ENCODE assay signal across 8 cellular contexts in genomic region chr18:63578357-63578958, GRCh38. TPM values are rescaled to one million over a fixed set of nuclear protein-coding genes. Genes with fewer than 3 reads are reported as not detected.
A peak's percentile ranks its signal among the peaks of the same experiment; 100 is the strongest.
DNase-seq lines count a peak whose midpoint lies in the region; FAIRE-seq and TF ChIP-seq lines count a peak whose summit lies in the region.

No MANE protein-coding gene starts in this region.

- DNase-seq in AG20443 (ENCODE audit: low spot score) (peak; percentile 32), GM12891 (ENCODE audit: insufficient read length, low spot score) (no peak), HS-5 (ENCODE audit: low read depth) (peak; percentile 11), RPMI8226 (peak; percentile 50), fibroblast of peridontal ligament (ENCODE audit: extremely low read depth) (peak; percentile 50), skeletal muscle cell (ENCODE audit: low read depth) (peak; percentile 18), C1 segment of cervical spinal cord (lab: John Stamatoyannopoulos, UW) (no peak)
- no peak for DNase-seq in activated T-helper 1 cell treated with anti-CD3 and anti-CD28 coated beads, Interleukin-12 subunit alpha, Interleukin-12 subunit beta, Interleukin-2, Interleukin-4 antibody, amounts not matched to agents 30 ng/mL and 10 ng/mL and 1 ng/mL, durations not matched to agents 14 hours and 24 hours and 36 hours (ENCODE audit: low spot score)

- no peak overlapping the region for H3K4me3 ChIP-seq in skeletal muscle cell (ENCODE audit: low read depth, low read length)

- no peak overlapping the region for H3K4me3 Mint-ChIP-seq in activated T-helper 1 cell treated with anti-CD3 and anti-CD28 coated beads, Interleukin-12 subunit alpha, Interleukin-12 subunit beta, Interleukin-2, Interleukin-4 antibody, amounts not matched to agents 30 ng/mL and 10 ng/mL and 1 ng/mL, durations not matched to agents 14 hours and 24 hours and 36 hours

- H3K4me1 Mint-ChIP-seq in activated T-helper 1 cell treated with anti-CD3 and anti-CD28 coated beads, Interleukin-12 subunit alpha, Interleukin-12 subunit beta, Interleukin-2, Interleukin-4 antibody, amounts not matched to agents 30 ng/mL and 10 ng/mL and 1 ng/mL, durations not matched to agents 14 hours and 24 hours and 36 hours (ENCODE audit: low read depth), result no peaks in the 10 kb centered on the region

- intact Hi-C loops in activated T-helper 1 cell treated with anti-CD3 and anti-CD28 coated beads, Interleukin-12 subunit alpha, Interleukin-12 subunit beta, Interleukin-2, Interleukin-4 antibody, amounts not matched to agents 30 ng/mL and 10 ng/mL and 1 ng/mL, durations not matched to agents 14 hours and 24 hours and 36 hours (cut with micrococcal nuclease), result loop anchor here (1.0 kb wide), 1 partner anchor 60 kb away; no protein-coding TSS in a partner anchor

- no peak overlapping the region for H3K27ac Mint-ChIP-seq in activated T-helper 1 cell treated with anti-CD3 and anti-CD28 coated beads, Interleukin-12 subunit alpha, Interleukin-12 subunit beta, Interleukin-2, Interleukin-4 antibody, amounts not matched to agents 30 ng/mL and 10 ng/mL and 1 ng/mL, durations not matched to agents 14 hours and 24 hours and 36 hours

- no peaks in the 10 kb centered on the region for H3K9me3 Mint-ChIP-seq in activated T-helper 1 cell treated with anti-CD3 and anti-CD28 coated beads, Interleukin-12 subunit alpha, Interleukin-12 subunit beta, Interleukin-2, Interleukin-4 antibody, amounts not matched to agents 30 ng/mL and 10 ng/mL and 1 ng/mL, durations not matched to agents 14 hours and 24 hours and 36 hours

- peaks cover 18% of the 10 kb centered on the region for H3K27me3 Mint-ChIP-seq in activated T-helper 1 cell treated with anti-CD3 and anti-CD28 coated beads, Interleukin-12 subunit alpha, Interleukin-12 subunit beta, Interleukin-2, Interleukin-4 antibody, amounts not matched to agents 30 ng/mL and 10 ng/mL and 1 ng/mL, durations not matched to agents 14 hours and 24 hours and 36 hours (ENCODE audit: insufficient read depth)

- FAIRE-seq in GM12891 (lab: Jason Lieb, UNC), result peak; percentile 75

- TF ChIP-seq POLR2A in GM12891 (IDR thresholded peaks at IDR 0.05; ENCODE audit: low read depth, low read length), result no peak

- H3K36me3 Mint-ChIP-seq in activated T-helper 1 cell treated with anti-CD3 and anti-CD28 coated beads, Interleukin-12 subunit alpha, Interleukin-12 subunit beta, Interleukin-2, Interleukin-4 antibody, amounts not matched to agents 30 ng/mL and 10 ng/mL and 1 ng/mL, durations not matched to agents 14 hours and 24 hours and 36 hours (ENCODE audit: low read depth), result no peaks in the 10 kb centered on the region

TF ChIP-seq in GM12891, 5 proteins besides CTCF, POLR2A, EP300 and RAD21:
- TF ChIP-seq PAX5 (IDR thresholded peaks at IDR 0.05; ENCODE audit: insufficient read depth, low read length, severe bottlenecking), result no peak
- TF ChIP-seq SPI1 (IDR thresholded peaks at IDR 0.05; ENCODE audit: low read depth, low read length), result no peak
- no peak for TF ChIP-seq POU2F2 (IDR thresholded peaks at IDR 0.05; ENCODE audit: low read depth, low read length)
- TF ChIP-seq POLR2AphosphoS5 (IDR thresholded peaks at IDR 0.05; ENCODE audit: low read depth, low read length), result no peak
- no peak for TF ChIP-seq TAF1 (IDR thresholded peaks at IDR 0.05; ENCODE audit: low read depth, low read length)

RNA-seq across cellular contexts. Expression of gene SERPINB13, which starts 8.7 kb away (rescaled TPM):
- not detected for polyA plus RNA-seq in GM12891 (2012; ENCODE audit: low read depth, missing spikeins)
- total RNA-seq in activated T-helper 1 cell treated with anti-CD3 and anti-CD28 coated beads, Interleukin-12 subunit alpha, Interleukin-12 subunit beta, Interleukin-2, Interleukin-4 antibody, amounts not matched to agents 30 ng/mL and 10 ng/mL and 1 ng/mL, durations not matched to agents 14 hours and 24 hours and 36 hours, result not detected in 2 replicates

RNA-seq across cellular contexts. Expression of gene SERPINB12, which starts 36.3 kb away (rescaled TPM):
- not detected for polyA plus RNA-seq in GM12891 (2012; ENCODE audit: low read depth, missing spikeins)
- not detected in 2 replicates for total RNA-seq in activated T-helper 1 cell treated with anti-CD3 and anti-CD28 coated beads, Interleukin-12 subunit alpha, Interleukin-12 subunit beta, Interleukin-2, Interleukin-4 antibody, amounts not matched to agents 30 ng/mL and 10 ng/mL and 1 ng/mL, durations not matched to agents 14 hours and 24 hours and 36 hours

Comparison
In these comparisons a context has a peak if more than half of its experiments do, and no peak if none do; other contexts are left out.
1. DNase-seq: peak in AG20443 (single experiment), HS-5 (single experiment), RPMI8226 (single experiment), fibroblast of peridontal ligament (single experiment) and skeletal muscle cell (single experiment); none in GM12891 (single experiment), C1 segment of cervical spinal cord (0 of 14) and activated T-helper 1 cell treated with anti-CD3 and anti-CD28 coated beads, Interleukin-12 subunit alpha, Interleukin-12 subunit beta, Interleukin-2, Interleukin-4 antibody, amounts not matched to agents 30 ng/mL and 10 ng/mL and 1 ng/mL, durations not matched to agents 14 hours and 24 hours and 36 hours (single experiment).